17 cellular contexts compared by ENCODE assay signal in the genomic region with DNA sequence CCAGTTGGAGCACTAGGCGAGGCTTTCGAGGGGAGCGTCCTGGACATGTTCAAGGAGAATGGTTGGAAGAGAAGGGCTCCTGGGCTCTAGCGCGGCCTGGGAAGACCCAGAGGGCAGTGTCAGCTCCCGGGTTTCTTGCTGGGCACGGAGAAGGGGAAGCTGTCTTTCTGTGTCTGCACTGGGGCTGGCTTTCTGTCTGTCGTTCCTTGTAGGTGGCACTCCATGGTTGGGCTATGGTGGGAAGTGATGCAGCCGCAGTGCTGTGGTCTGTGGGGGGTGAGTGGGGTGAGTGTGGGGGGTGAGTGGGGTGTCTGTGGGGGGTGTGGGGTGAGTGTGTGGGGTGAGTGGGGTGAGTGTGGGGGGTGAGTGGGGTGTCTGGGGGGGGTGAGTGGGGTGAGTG. TPM values are rescaled to one million over a fixed set of nuclear protein-coding genes. Genes with fewer than 3 reads are reported as not detected.
DNase-seq lines count a peak whose midpoint lies in the region; ATAC-seq lines count a peak whose summit lies in the region.
"Had no signal": no experiment of that assay in that cellular context is flagged by ENCODE, and none has a peak within 500 bp of the region (broad histone marks: within the 10 kb centered on the region; RNA-seq: fewer than 3 reads in every experiment).

No MANE protein-coding gene starts in this region.

- H3K27ac Mint-ChIP-seq in activated T-cell treated with anti-CD3 and anti-CD28 coated beads, Interleukin-2, amount 50 U/mL, for 72 hours: peak overlapping the region; percentile 67
- H3K27ac Mint-ChIP-seq in T-cell: peak overlapping the region; percentile 82 to 87
- peak overlapping the region; percentile 42 for H3K27ac Mint-ChIP-seq in dendritic cell treated with granulocyte-macrophage colony-stimulating factor and Interleukin-4, amounts not matched to agents 40 ng/mL and 50 ng/mL, for 4 days
- no peak overlapping the region for H3K27ac Mint-ChIP-seq in stimulated activated effector memory CD8-positive, alpha-beta T cell treated with anti-CD3 and anti-CD28 coated beads, Interleukin-12 subunit alpha, Interleukin-12 subunit beta, amount 100 ng/mL, for 72 hours
- H3K27ac Mint-ChIP-seq: HFFc6 had no signal

- H3K36me3 Mint-ChIP-seq in activated T-cell treated with anti-CD3 and anti-CD28 coated beads, Interleukin-2, amount 50 U/mL, for 72 hours (ENCODE audit: insufficient read depth in 2 of 2): peaks cover 17 to 31% of the 10 kb centered on the region in 2 donors
- peaks cover 23% of the 10 kb centered on the region for H3K36me3 Mint-ChIP-seq in T-cell
- peaks cover 71% of the 10 kb centered on the region for H3K36me3 Mint-ChIP-seq in dendritic cell treated with granulocyte-macrophage colony-stimulating factor and Interleukin-4, amounts not matched to agents 40 ng/mL and 50 ng/mL, for 4 days (ENCODE audit: low read depth)
- no peaks in the 10 kb centered on the region for H3K36me3 Mint-ChIP-seq in stimulated activated effector memory CD8-positive, alpha-beta T cell treated with anti-CD3 and anti-CD28 coated beads, Interleukin-12 subunit alpha, Interleukin-12 subunit beta, amount 100 ng/mL, for 72 hours
- H3K36me3 Mint-ChIP-seq: IgD-negative memory B cell had no signal

- no peak for DNase-seq in activated T-cell treated with anti-CD3 and anti-CD28 coated beads, Interleukin-2, amount 50 U/mL, for 72 hours
- no peak for DNase-seq in activated T-cell treated with anti-CD3 and anti-CD28 coated beads, Interleukin-2, amount 50 U/mL, for 1 hour
- DNase-seq in T-cell (no peak), occipital lobe (lab: John Stamatoyannopoulos, UW) (no peak), HPDE6-E6E7 (ENCODE audit: extremely low spot score) (no peak), C1 segment of cervical spinal cord (lab: John Stamatoyannopoulos, UW) (no peak)
- DNase-seq in stimulated activated effector memory CD8-positive, alpha-beta T cell treated with anti-CD3 and anti-CD28 coated beads, Interleukin-12 subunit alpha, Interleukin-12 subunit beta, amount 100 ng/mL, for 72 hours (ENCODE audit: low spot score in 2 of 2): no peak
- DNase-seq: activated gamma-delta T cell treated with Interleukin-2 at 50 U/mL for 16 hours, DMS 273 treated with DMSO at 0.1 percent for 48 hours, HFFc6, hypothalamus, left ventricle myocardium inferior, NCI-H1048, NCI-H748 treated with DMSO at 0.1 percent for 48 hours, substantia nigra had no signal

- peak overlapping the region; percentile 47 to 54 for H3K4me3 Mint-ChIP-seq in activated T-cell treated with anti-CD3 and anti-CD28 coated beads, Interleukin-2, amount 50 U/mL, for 72 hours
- H3K4me3 Mint-ChIP-seq in T-cell: peak overlapping the region; percentile 39 to 65 (median 56)
- no peak overlapping the region for H3K4me3 Mint-ChIP-seq in dendritic cell treated with granulocyte-macrophage colony-stimulating factor and Interleukin-4, amounts not matched to agents 40 ng/mL and 50 ng/mL, for 4 days
- H3K4me3 Mint-ChIP-seq in stimulated activated effector memory CD8-positive, alpha-beta T cell treated with anti-CD3 and anti-CD28 coated beads, Interleukin-12 subunit alpha, Interleukin-12 subunit beta, amount 100 ng/mL, for 72 hours: peak overlapping the region; percentile 61
- H3K4me3 Mint-ChIP-seq: HFFc6, IgD-negative memory B cell had no signal

- POLR2A ChIA-PET in T-cell (lab: Charles Lee): no interaction called here

- ATAC-seq in activated T-cell treated with anti-CD3 and anti-CD28 coated beads, Interleukin-2, amount 50 U/mL, for 72 hours (replicated peaks in 1 of 2): no peak
- no peak for ATAC-seq in T-cell (replicated peaks in 1 of 4)
- no peak for ATAC-seq in stimulated activated effector memory CD8-positive, alpha-beta T cell treated with anti-CD3 and anti-CD28 coated beads, Interleukin-12 subunit alpha, Interleukin-12 subunit beta, amount 100 ng/mL, for 72 hours

- no peaks in the 10 kb centered on the region for H3K27me3 Mint-ChIP-seq in activated T-cell treated with anti-CD3 and anti-CD28 coated beads, Interleukin-2, amount 50 U/mL, for 72 hours (ENCODE audit: low read depth)
- no peaks in the 10 kb centered on the region for H3K27me3 Mint-ChIP-seq in T-cell
- H3K27me3 Mint-ChIP-seq in dendritic cell treated with granulocyte-macrophage colony-stimulating factor and Interleukin-4, amounts not matched to agents 40 ng/mL and 50 ng/mL, for 4 days: no peaks in the 10 kb centered on the region
- H3K27me3 Mint-ChIP-seq: IgD-negative memory B cell had no signal

- intact Hi-C loops in dendritic cell treated with granulocyte-macrophage colony-stimulating factor and Interleukin-4, amounts not matched to agents 40 ng/mL and 50 ng/mL, for 4 days (cut with micrococcal nuclease): no loop called here

- H3K4me1 Mint-ChIP-seq in activated T-cell treated with anti-CD3 and anti-CD28 coated beads, Interleukin-2, amount 50 U/mL, for 72 hours (ENCODE audit: low read depth): peaks cover 35% of the 10 kb centered on the region
- peaks cover 28 to 42% (median 40%) of the 10 kb centered on the region in 3 donors for H3K4me1 Mint-ChIP-seq in T-cell
- peaks cover 47% of the 10 kb centered on the region for H3K4me1 Mint-ChIP-seq in dendritic cell treated with granulocyte-macrophage colony-stimulating factor and Interleukin-4, amounts not matched to agents 40 ng/mL and 50 ng/mL, for 4 days (ENCODE audit: low read depth)
- peaks cover 52% of the 10 kb centered on the region for H3K4me1 Mint-ChIP-seq in stimulated activated effector memory CD8-positive, alpha-beta T cell treated with anti-CD3 and anti-CD28 coated beads, Interleukin-12 subunit alpha, Interleukin-12 subunit beta, amount 100 ng/mL, for 72 hours

- H3K9me3 Mint-ChIP-seq in activated T-cell treated with anti-CD3 and anti-CD28 coated beads, Interleukin-2, amount 50 U/mL, for 72 hours: no peaks in the 10 kb centered on the region
- H3K9me3 Mint-ChIP-seq in T-cell: no peaks in the 10 kb centered on the region
- no peaks in the 10 kb centered on the region for H3K9me3 Mint-ChIP-seq in dendritic cell treated with granulocyte-macrophage colony-stimulating factor and Interleukin-4, amounts not matched to agents 40 ng/mL and 50 ng/mL, for 4 days
- no peaks in the 10 kb centered on the region for H3K9me3 Mint-ChIP-seq in stimulated activated effector memory CD8-positive, alpha-beta T cell treated with anti-CD3 and anti-CD28 coated beads, Interleukin-12 subunit alpha, Interleukin-12 subunit beta, amount 100 ng/mL, for 72 hours
- H3K9me3 Mint-ChIP-seq: HFFc6, IgD-negative memory B cell had no signal

- CTCF ChIA-PET in T-cell (lab: Charles Lee): interaction anchor here in 1 of 2 donors (0.5 kb wide), 1 partner anchor 10 kb away, joined by 3 read pairs; no protein-coding TSS in a partner anchor

RNA-seq across cellular contexts. Expression of a gene that starts 13.7 kb away (rescaled TPM):
- total RNA-seq in activated T-cell treated with anti-CD3 and anti-CD28 coated beads, Interleukin-2, amount 50 U/mL, for 72 hours: 100 to 1,000 TPM; 546 to 651 TPM
- total RNA-seq in T-cell (100 to 1,000 TPM; 433 to 628 (median 590) TPM), occipital lobe (17.5 TPM)

RNA-seq across cellular contexts. Expression of a gene that starts 54.1 kb away (rescaled TPM):
- 10 to 100 TPM; 25.9 to 28.8 TPM for total RNA-seq in activated T-cell treated with anti-CD3 and anti-CD28 coated beads, Interleukin-2, amount 50 U/mL, for 72 hours
- 100 to 1,000 TPM in 3 of 5 donors, 10 to 100 TPM in 2; 45.9 to 123 (median 112) TPM for total RNA-seq in T-cell
- total RNA-seq in occipital lobe: 4.8 TPM

RNA-seq across cellular contexts. Expression of a gene that starts 54.2 kb away (rescaled TPM):
- 10 to 100 TPM; 51.3 to 64.4 TPM for total RNA-seq in activated T-cell treated with anti-CD3 and anti-CD28 coated beads, Interleukin-2, amount 50 U/mL, for 72 hours
- total RNA-seq in T-cell: 100 to 1,000 TPM; 133 to 197 (median 155) TPM
- 1.9 TPM for total RNA-seq in occipital lobe

Comparison
In these comparisons a context has a peak if more than half of its experiments do, and no peak if none do; other contexts are left out.
1. RNA of a gene that starts 13.7 kb away (total RNA-seq): 546 to 651 TPM in activated T-cell treated with anti-CD3 and anti-CD28 coated beads, Interleukin-2, amount 50 U/mL, for 72 hours and 433 to 628 TPM in T-cell; 17.5 TPM in occipital lobe (single experiment); every median in the first group is over 10 times any median in the second.
2. RNA of a gene that starts 54.2 kb away (total RNA-seq): 133 to 197 TPM in T-cell and 51.3 to 64.4 TPM in activated T-cell treated with anti-CD3 and anti-CD28 coated beads, Interleukin-2, amount 50 U/mL, for 72 hours; 1.9 TPM in occipital lobe (single experiment); every median in the first group is over 10 times any median in the second.